Comparison of ENCODE assay signal across 1 cellular context in the genomic region with DNA sequence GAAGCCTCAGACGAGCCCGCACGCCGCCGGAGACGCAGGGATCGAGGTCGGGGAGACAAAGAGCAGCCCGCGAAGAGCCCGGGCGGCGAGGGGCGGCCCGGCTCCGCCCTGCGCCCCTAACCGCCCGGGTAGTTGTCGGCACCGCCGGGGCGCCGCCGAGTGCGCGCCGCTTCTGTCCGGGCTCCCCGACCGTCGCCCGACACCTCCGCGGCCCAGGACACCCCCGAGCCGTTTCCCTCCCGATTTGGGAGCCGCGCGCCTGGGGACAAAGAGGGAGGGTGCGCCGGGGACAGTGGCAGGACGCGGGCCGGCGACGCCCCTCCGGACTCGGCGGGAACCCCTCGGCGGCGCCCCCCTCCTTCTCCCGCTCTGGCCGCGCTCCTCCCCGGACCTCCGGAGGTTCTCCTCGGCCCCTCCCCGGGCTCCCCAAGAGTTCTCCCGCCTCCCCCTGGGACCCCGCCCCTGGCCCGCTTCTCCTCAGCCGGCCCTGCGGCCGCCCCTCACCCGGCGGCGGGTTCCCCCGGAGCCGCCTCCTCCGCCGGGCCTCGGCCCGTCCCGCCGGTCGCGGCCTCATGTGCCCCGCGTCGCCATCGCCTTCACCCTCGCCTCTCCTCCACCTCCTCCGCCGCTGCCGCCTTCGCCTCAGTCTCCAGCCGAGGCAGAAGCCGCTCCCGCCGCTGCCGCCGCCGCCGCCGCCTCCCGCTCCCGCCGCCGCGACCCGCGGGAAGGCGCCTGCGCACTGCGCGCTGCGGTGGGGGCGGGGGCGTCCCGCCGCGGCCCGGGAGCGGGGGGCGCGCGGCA.
TF ChIP-seq lines count a peak whose summit lies in the region.

A gene (minus strand): TSS at position 730 of the 801 bp plus-strand sequence. CDS start 24,470 bp downstream, outside the sequence.

TF ChIP-seq in HepG2, 621 proteins besides CTCF, POLR2A, EP300 and RAD21 (continued from another document and continues in another):
- TF ChIP-seq, protein P1, sequence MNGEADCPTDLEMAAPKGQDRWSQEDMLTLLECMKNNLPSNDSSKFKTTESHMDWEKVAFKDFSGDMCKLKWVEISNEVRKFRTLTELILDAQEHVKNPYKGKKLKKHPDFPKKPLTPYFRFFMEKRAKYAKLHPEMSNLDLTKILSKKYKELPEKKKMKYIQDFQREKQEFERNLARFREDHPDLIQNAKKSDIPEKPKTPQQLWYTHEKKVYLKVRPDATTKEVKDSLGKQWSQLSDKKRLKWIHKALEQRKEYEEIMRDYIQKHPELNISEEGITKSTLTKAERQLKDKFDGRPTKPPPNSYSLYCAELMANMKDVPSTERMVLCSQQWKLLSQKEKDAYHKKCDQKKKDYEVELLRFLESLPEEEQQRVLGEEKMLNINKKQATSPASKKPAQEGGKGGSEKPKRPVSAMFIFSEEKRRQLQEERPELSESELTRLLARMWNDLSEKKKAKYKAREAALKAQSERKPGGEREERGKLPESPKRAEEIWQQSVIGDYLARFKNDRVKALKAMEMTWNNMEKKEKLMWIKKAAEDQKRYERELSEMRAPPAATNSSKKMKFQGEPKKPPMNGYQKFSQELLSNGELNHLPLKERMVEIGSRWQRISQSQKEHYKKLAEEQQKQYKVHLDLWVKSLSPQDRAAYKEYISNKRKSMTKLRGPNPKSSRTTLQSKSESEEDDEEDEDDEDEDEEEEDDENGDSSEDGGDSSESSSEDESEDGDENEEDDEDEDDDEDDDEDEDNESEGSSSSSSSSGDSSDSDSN (CRISPR knock-in tag; IDR thresholded peaks at IDR 0.05), result peak; percentile 58; the same call in 1 of the 2 replicates
- TF ChIP-seq ZNF232 (CRISPR knock-in tag; IDR thresholded peaks at IDR 0.05; ENCODE audit: borderline replicate concordance) (0 out of 2 replicates have a peak, but pooled peaks have one; percentile 49), NR2F2 (IDR thresholded peaks at IDR 0.05; ENCODE audit: borderline replicate concordance, low read depth) (no peak), ZNF12 (CRISPR knock-in tag; IDR thresholded peaks at IDR 0.05) (no peak), ZNF468 (CRISPR knock-in tag; IDR thresholded peaks at IDR 0.05) (no peak), ZNF766 (CRISPR knock-in tag; IDR thresholded peaks at IDR 0.05; ENCODE audit: borderline replicate concordance) (no peak), SRY (CRISPR knock-in tag; IDR thresholded peaks at IDR 0.05) (no peak), EZH2 (conservative IDR thresholded peaks at IDR 0.05; ENCODE audit: low read depth, low read length) (peak; percentile 96; the same call in 1 of the 2 replicates), ZNF879 (CRISPR knock-in tag; IDR thresholded peaks at IDR 0.05) (no peak), ZNF253 (CRISPR knock-in tag; IDR thresholded peaks at IDR 0.05; ENCODE audit: borderline replicate concordance) (no peak), ZNF644 (CRISPR knock-in tag; IDR thresholded peaks at IDR 0.05; ENCODE audit: low read depth) (no peak), RBM22 (optimal IDR thresholded peaks at IDR 0.05; ENCODE audit: low read length) (no peak), ZNF143 (CRISPR knock-in tag; IDR thresholded peaks at IDR 0.05) (no peak), TBX3 (IDR thresholded peaks at IDR 0.05; ENCODE audit: borderline replicate concordance) (no peak), ARNTL (CRISPR knock-in tag; IDR thresholded peaks at IDR 0.05) (no peak), NFE2L2 (IDR thresholded peaks at IDR 0.05; ENCODE audit: low read length) (no peak), ZNF205 (CRISPR knock-in tag; IDR thresholded peaks at IDR 0.05) (no peak), HNRNPUL1 (IDR thresholded peaks at IDR 0.05; ENCODE audit: low read depth, low read length) (no peak), HNF4G (IDR thresholded peaks at IDR 0.05; ENCODE audit: borderline replicate concordance, low read depth, low read length) (no peak), HNF4G (CRISPR knock-in tag; IDR thresholded peaks at IDR 0.05; ENCODE audit: borderline replicate concordance, low read depth) (no peak), ZMAT3 (CRISPR knock-in tag; conservative IDR thresholded peaks at IDR 0.05) (no peak), SNAPC2 (CRISPR knock-in tag; IDR thresholded peaks at IDR 0.05) (no peak), GABPB1 (CRISPR knock-in tag; IDR thresholded peaks at IDR 0.05) (no peak; the same call in 1 of the 2 replicates), MED1 (CRISPR knock-in tag; IDR thresholded peaks at IDR 0.05) (no peak), ZNF703 (CRISPR knock-in tag; IDR thresholded peaks at IDR 0.05; ENCODE audit: borderline replicate concordance) (no peak), CBX5 (CRISPR knock-in tag; IDR thresholded peaks at IDR 0.05; ENCODE audit: borderline replicate concordance) (no peak), ZNF337 (CRISPR knock-in tag; IDR thresholded peaks at IDR 0.05; ENCODE audit: borderline replicate concordance, low read depth) (no peak), LCORL (IDR thresholded peaks at IDR 0.05) (no peak), LCORL (CRISPR knock-in tag; IDR thresholded peaks at IDR 0.05) (no peak), ZEB1 (IDR thresholded peaks at IDR 0.05; ENCODE audit: insufficient replicate concordance, low read depth) (no peak), ATF1 (CRISPR knock-in tag; IDR thresholded peaks at IDR 0.05) (no peak)
- TF ChIP-seq, protein P2, sequence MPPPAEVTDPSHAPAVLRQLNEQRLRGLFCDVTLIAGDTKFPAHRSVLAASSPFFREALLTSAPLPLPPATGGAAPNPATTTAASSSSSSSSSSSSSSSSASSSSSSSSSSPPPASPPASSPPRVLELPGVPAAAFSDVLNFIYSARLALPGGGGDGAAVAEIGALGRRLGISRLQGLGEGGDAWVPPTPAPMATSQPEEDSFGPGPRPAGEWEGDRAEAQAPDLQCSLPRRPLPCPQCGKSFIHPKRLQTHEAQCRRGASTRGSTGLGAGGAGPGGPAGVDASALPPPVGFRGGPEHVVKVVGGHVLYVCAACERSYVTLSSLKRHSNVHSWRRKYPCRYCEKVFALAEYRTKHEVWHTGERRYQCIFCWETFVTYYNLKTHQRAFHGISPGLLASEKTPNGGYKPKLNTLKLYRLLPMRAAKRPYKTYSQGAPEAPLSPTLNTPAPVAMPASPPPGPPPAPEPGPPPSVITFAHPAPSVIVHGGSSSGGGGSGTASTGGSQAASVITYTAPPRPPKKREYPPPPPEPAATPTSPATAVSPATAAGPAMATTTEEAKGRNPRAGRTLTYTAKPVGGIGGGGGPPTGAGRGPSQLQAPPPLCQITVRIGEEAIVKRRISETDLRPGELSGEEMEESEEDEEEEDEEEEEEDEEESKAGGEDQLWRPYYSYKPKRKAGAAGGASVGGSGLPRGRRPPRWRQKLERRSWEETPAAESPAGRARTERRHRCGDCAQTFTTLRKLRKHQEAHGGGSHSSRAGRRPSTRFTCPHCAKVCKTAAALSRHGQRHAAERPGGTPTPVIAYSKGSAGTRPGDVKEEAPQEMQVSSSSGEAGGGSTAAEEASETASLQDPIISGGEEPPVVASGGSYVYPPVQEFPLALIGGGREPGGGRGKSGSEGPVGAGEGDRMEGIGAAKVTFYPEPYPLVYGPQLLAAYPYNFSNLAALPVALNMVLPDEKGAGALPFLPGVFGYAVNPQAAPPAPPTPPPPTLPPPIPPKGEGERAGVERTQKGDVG (CRISPR knock-in tag; IDR thresholded peaks at IDR 0.05; ENCODE audit: borderline replicate concordance), result no peak
- TF ChIP-seq, protein P3, sequence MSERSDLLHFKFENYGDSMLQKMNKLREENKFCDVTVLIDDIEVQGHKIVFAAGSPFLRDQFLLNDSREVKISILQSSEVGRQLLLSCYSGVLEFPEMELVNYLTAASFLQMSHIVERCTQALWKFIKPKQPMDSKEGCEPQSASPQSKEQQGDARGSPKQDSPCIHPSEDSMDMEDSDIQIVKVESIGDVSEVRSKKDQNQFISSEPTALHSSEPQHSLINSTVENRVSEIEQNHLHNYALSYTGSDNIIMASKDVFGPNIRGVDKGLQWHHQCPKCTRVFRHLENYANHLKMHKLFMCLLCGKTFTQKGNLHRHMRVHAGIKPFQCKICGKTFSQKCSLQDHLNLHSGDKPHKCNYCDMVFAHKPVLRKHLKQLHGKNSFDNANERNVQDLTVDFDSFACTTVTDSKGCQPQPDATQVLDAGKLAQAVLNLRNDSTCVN (CRISPR knock-in tag; IDR thresholded peaks at IDR 0.05; ENCODE audit: borderline replicate concordance), result no peak
- TF ChIP-seq, protein P4, sequence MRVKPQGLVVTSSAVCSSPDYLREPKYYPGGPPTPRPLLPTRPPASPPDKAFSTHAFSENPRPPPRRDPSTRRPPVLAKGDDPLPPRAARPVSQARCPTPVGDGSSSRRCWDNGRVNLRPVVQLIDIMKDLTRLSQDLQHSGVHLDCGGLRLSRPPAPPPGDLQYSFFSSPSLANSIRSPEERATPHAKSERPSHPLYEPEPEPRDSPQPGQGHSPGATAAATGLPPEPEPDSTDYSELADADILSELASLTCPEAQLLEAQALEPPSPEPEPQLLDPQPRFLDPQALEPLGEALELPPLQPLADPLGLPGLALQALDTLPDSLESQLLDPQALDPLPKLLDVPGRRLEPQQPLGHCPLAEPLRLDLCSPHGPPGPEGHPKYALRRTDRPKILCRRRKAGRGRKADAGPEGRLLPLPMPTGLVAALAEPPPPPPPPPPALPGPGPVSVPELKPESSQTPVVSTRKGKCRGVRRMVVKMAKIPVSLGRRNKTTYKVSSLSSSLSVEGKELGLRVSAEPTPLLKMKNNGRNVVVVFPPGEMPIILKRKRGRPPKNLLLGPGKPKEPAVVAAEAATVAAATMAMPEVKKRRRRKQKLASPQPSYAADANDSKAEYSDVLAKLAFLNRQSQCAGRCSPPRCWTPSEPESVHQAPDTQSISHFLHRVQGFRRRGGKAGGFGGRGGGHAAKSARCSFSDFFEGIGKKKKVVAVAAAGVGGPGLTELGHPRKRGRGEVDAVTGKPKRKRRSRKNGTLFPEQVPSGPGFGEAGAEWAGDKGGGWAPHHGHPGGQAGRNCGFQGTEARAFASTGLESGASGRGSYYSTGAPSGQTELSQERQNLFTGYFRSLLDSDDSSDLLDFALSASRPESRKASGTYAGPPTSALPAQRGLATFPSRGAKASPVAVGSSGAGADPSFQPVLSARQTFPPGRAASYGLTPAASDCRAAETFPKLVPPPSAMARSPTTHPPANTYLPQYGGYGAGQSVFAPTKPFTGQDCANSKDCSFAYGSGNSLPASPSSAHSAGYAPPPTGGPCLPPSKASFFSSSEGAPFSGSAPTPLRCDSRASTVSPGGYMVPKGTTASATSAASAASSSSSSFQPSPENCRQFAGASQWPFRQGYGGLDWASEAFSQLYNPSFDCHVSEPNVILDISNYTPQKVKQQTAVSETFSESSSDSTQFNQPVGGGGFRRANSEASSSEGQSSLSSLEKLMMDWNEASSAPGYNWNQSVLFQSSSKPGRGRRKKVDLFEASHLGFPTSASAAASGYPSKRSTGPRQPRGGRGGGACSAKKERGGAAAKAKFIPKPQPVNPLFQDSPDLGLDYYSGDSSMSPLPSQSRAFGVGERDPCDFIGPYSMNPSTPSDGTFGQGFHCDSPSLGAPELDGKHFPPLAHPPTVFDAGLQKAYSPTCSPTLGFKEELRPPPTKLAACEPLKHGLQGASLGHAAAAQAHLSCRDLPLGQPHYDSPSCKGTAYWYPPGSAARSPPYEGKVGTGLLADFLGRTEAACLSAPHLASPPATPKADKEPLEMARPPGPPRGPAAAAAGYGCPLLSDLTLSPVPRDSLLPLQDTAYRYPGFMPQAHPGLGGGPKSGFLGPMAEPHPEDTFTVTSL (CRISPR knock-in tag; IDR thresholded peaks at IDR 0.05; ENCODE audit: borderline replicate concordance), result no peak
- TF ChIP-seq, protein P5, sequence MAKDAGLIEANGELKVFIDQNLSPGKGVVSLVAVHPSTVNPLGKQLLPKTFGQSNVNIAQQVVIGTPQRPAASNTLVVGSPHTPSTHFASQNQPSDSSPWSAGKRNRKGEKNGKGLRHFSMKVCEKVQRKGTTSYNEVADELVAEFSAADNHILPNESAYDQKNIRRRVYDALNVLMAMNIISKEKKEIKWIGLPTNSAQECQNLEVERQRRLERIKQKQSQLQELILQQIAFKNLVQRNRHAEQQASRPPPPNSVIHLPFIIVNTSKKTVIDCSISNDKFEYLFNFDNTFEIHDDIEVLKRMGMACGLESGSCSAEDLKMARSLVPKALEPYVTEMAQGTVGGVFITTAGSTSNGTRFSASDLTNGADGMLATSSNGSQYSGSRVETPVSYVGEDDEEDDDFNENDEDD (CRISPR knock-in tag; IDR thresholded peaks at IDR 0.05; ENCODE audit: borderline replicate concordance), result peak; percentile 41; the same call in 1 of the 2 replicates
- TF ChIP-seq, protein P6, sequence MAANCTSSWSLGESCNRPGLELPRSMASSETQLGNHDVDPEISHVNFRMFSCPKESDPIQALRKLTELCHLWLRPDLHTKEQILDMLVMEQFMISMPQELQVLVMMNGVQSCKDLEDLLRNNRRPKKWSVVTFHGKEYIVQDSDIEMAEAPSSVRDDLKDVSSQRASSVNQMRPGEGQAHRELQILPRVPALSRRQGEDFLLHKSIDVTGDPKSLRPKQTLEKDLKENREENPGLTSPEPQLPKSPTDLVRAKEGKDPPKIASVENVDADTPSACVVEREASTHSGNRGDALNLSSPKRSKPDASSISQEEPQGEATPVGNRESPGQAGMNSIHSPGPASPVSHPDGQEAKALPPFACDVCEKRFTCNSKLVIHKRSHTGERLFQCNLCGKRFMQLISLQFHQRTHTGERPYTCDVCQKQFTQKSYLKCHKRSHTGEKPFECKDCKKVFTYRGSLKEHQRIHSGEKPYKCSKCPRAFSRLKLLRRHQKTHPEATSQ (CRISPR knock-in tag; IDR thresholded peaks at IDR 0.05; ENCODE audit: borderline replicate concordance), result 0 out of 2 replicates have a peak, but pooled peaks have one; percentile 24
- TF ChIP-seq, protein P7, sequence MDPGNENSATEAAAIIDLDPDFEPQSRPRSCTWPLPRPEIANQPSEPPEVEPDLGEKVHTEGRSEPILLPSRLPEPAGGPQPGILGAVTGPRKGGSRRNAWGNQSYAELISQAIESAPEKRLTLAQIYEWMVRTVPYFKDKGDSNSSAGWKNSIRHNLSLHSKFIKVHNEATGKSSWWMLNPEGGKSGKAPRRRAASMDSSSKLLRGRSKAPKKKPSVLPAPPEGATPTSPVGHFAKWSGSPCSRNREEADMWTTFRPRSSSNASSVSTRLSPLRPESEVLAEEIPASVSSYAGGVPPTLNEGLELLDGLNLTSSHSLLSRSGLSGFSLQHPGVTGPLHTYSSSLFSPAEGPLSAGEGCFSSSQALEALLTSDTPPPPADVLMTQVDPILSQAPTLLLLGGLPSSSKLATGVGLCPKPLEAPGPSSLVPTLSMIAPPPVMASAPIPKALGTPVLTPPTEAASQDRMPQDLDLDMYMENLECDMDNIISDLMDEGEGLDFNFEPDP (CRISPR knock-in tag; conservative IDR thresholded peaks at IDR 0.05), result 0 out of 2 replicates have a peak, but pooled peaks have one; percentile 10
- TF ChIP-seq, protein P8, sequence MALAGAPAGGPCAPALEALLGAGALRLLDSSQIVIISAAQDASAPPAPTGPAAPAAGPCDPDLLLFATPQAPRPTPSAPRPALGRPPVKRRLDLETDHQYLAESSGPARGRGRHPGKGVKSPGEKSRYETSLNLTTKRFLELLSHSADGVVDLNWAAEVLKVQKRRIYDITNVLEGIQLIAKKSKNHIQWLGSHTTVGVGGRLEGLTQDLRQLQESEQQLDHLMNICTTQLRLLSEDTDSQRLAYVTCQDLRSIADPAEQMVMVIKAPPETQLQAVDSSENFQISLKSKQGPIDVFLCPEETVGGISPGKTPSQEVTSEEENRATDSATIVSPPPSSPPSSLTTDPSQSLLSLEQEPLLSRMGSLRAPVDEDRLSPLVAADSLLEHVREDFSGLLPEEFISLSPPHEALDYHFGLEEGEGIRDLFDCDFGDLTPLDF (CRISPR knock-in tag; IDR thresholded peaks at IDR 0.05), result 0 out of 2 replicates have a peak, but pooled peaks have one; percentile 28
